In the genomic region with DNA sequence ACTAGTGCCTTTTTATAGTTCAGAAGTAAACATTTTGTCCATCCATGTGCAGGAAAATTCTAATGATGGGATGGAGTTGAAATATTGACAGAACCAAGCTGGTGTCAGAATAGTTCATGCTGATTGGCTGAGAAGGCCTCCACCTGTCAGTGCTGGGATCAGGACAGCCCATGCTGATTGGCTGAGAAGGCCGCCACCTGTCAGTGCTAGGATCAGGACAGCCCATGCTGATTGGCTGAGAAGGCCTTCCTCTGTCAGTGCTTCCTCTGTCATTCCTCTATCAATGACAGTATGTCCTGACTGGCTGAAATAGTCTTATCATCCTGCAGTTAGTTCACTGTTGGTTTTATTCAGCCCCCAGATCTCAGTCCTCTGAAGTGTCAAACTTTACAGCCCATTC, we compare ENCODE assay signal across 1 cellular context.
TF ChIP-seq lines count a peak whose summit lies in the region.

No MANE protein-coding gene starts in this region.

TF ChIP-seq in H1, 55 proteins besides CTCF, POLR2A, EP300 and RAD21:
- TF ChIP-seq GTF2F1 (IDR thresholded peaks at IDR 0.05; ENCODE audit: borderline replicate concordance, low read depth, low read length) (no peak), SIN3A (conservative IDR thresholded peaks at IDR 0.05 in 1 of 2, IDR thresholded peaks at IDR 0.05 in 1 of 2; ENCODE audit: low read depth in 1 of 2, low read length in 2 of 2) (peak in 1 of 2 experiments; percentile 80; a peak in 2 of 4 replicates), SP1 (IDR thresholded peaks at IDR 0.05; ENCODE audit: low read depth, low read length) (peak; percentile 66; the same call in 1 of the 2 replicates), KDM5A (IDR thresholded peaks at IDR 0.05; ENCODE audit: low read length) (no peak), HDAC2 (IDR thresholded peaks at IDR 0.05; ENCODE audit: borderline replicate concordance in 1 of 2, low read depth in 2 of 2, low read length in 2 of 2) (no peak), RNF2 (IDR thresholded peaks at IDR 0.05; ENCODE audit: borderline replicate concordance, low read depth, low read length, missing control alignments, poor library complexity, severe bottlenecking) (no peak)
- TF ChIP-seq, protein P1, sequence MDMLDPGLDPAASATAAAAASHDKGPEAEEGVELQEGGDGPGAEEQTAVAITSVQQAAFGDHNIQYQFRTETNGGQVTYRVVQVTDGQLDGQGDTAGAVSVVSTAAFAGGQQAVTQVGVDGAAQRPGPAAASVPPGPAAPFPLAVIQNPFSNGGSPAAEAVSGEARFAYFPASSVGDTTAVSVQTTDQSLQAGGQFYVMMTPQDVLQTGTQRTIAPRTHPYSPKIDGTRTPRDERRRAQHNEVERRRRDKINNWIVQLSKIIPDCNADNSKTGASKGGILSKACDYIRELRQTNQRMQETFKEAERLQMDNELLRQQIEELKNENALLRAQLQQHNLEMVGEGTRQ (IDR thresholded peaks at IDR 0.05; ENCODE audit: low read length): no peak
